In the genomic region with DNA sequence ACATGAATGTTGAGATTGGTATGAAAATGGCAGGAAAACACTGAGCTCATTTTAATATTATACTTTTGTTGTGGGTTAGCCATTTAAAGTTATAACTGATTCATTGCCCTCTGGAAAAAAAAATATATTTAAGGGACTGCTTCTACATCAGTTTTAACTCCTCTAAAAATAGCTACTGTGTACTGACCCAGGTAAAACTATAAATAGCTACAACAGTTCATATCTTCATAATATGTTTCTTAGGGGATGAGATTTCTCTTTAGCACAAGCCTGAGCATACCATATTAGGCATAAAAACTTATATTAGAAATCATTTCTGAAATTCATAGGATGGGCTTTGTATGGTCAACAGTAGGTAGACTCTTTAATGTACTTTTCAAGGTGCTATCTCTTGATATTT, we compare ENCODE assay signal across 21 cellular contexts.
"Had no signal": no experiment of that assay in that cellular context is flagged by ENCODE, and none has a peak within 500 bp of the region (broad histone marks: within the 10 kb centered on the region; RNA-seq: fewer than 3 reads in every experiment).

No MANE protein-coding gene starts in this region.

- H3K4me3 Mint-ChIP-seq: endodermal cell; naive thymus-derived CD8-positive, alpha-beta T cell; stimulated activated naive B cell treated with anti-CD40 and anti-IgM and Interleukin-4, amounts not matched to agents 10 μg/mL and 1 μg/mL and 100 μg/mL, for 72 hours; stimulated activated naive CD8-positive, alpha-beta T cell treated with anti-CD3 and anti-CD28 coated beads, Interleukin-15, amount 100 ng/mL, for 72 hours had no signal

- DNase-seq: effector CD4-positive, alpha-beta T cell; endodermal cell; erythroblast; foreskin keratinocyte; head of caudate nucleus; kidney glomerular epithelial cell; left lung; mesendoderm; mucosa of descending colon; naive thymus-derived CD8-positive, alpha-beta T cell; spleen; stimulated activated CD4-positive, alpha-beta T cell treated with anti-CD3 and anti-CD28 coated beads, Interleukin-2, amount 100 ng/mL, for 24 hours; stimulated activated CD4-positive, alpha-beta T cell treated with anti-CD3 and anti-CD28 coated beads, Interleukin-4, amount 100 ng/mL, for 4 hours; stimulated activated naive B cell treated with anti-CD40 and anti-IgM and Interleukin-4, amounts not matched to agents 10 μg/mL and 1 μg/mL and 100 μg/mL, for 72 hours; stimulated activated naive CD8-positive, alpha-beta T cell treated with anti-CD3 and anti-CD28 coated beads, Interleukin-15, amount 100 ng/mL, for 72 hours; testis; upper lobe of right lung had no signal

- H3K27ac ChIP-seq: coronary artery, foreskin keratinocyte, left lung, neutrophil, spleen, testis, tibial nerve, upper lobe of right lung, vagina had no signal

- H3K4me3 ChIP-seq: coronary artery, left lung, mucosa of descending colon, spleen, testis, tibial nerve, upper lobe of right lung, vagina had no signal

- H3K4me1 ChIP-seq: foreskin keratinocyte, left lung, spleen, testis, tibial nerve, upper lobe of right lung, vagina had no signal

- H3K27me3 Mint-ChIP-seq: naive thymus-derived CD8-positive, alpha-beta T cell; stimulated activated naive B cell treated with anti-CD40 and anti-IgM and Interleukin-4, amounts not matched to agents 10 μg/mL and 1 μg/mL and 100 μg/mL, for 72 hours; stimulated activated naive CD8-positive, alpha-beta T cell treated with anti-CD3 and anti-CD28 coated beads, Interleukin-15, amount 100 ng/mL, for 72 hours had no signal

- H3K27ac Mint-ChIP-seq: endodermal cell; stimulated activated naive B cell treated with anti-CD40 and anti-IgM and Interleukin-4, amounts not matched to agents 10 μg/mL and 1 μg/mL and 100 μg/mL, for 72 hours; stimulated activated naive CD8-positive, alpha-beta T cell treated with anti-CD3 and anti-CD28 coated beads, Interleukin-15, amount 100 ng/mL, for 72 hours had no signal

- H3K4me1 Mint-ChIP-seq: endodermal cell had no signal

- H3K27me3 ChIP-seq: foreskin keratinocyte, left lung, neutrophil, spleen, testis, tibial nerve, upper lobe of right lung, vagina had no signal

- ATAC-seq: foreskin keratinocyte; left lung; mucosa of descending colon; naive thymus-derived CD8-positive, alpha-beta T cell; stimulated activated naive B cell treated with anti-CD40 and anti-IgM and Interleukin-4, amounts not matched to agents 10 μg/mL and 1 μg/mL and 100 μg/mL, for 72 hours; stimulated activated naive CD8-positive, alpha-beta T cell treated with anti-CD3 and anti-CD28 coated beads, Interleukin-15, amount 100 ng/mL, for 72 hours; upper lobe of right lung had no signal

- H3K9me3 ChIP-seq: left lung, mucosa of descending colon, neutrophil, spleen, testis, tibial nerve, upper lobe of right lung, vagina had no signal
